In the genomic region with DNA sequence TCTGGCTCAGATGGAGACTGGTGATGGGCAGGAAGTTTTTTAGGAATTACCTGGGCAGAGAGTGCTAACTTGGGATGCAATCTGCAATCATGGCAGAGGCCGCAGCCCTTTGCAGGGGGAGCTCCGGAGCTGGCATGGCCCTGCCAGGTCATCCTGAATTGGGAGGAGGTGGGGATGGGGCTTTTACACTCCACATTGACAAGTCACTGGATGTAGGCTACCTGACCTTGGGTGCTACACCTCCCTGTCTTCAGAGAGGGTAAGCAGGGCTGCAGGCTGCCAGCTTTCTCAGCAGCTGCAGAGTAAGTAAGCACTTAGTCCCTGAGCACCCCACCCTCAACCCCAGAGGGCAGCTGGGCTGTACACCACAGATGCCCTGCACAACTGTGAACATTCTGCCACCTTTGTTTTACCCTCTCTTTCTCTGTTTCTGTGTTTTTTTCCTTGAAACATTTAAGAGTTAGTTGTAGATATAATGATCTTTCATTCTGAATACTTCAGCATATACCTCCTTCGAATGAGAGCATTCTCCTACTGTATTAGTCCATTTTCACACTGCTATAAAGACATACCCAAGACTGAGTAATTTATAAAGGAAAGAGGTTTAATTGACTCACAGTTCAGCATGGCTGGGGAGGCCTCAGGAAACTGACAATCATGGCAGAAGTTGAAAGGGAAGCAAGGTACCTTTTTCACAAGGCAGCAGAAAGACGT, we compare ENCODE assay signal across 22 cellular contexts. TPM values are rescaled to one million over a fixed set of nuclear protein-coding genes. Genes with fewer than 3 reads are reported as not detected.
DNase-seq lines count a peak whose midpoint lies in the region; ATAC-seq and FAIRE-seq lines count a peak whose summit lies in the region.
"Had no signal": no experiment of that assay in that cellular context is flagged by ENCODE, and none has a peak within 500 bp of the region (broad histone marks: within the 10 kb centered on the region; RNA-seq: fewer than 3 reads in every experiment).

No MANE protein-coding gene starts in this region.

- no peak overlapping the region for H3K27ac Mint-ChIP-seq in activated CD4-positive, alpha-beta T cell treated with anti-CD3 and anti-CD28 coated beads for 36 hours
- no peak overlapping the region for H3K27ac Mint-ChIP-seq in activated T-helper 17 cell treated with anti-CD3 and anti-CD28 coated beads, Interleukin-2, amount 50 U/mL, for 72 hours
- no peak overlapping the region for H3K27ac Mint-ChIP-seq in stimulated activated effector memory CD8-positive, alpha-beta T cell treated with anti-CD3 and anti-CD28 coated beads, Interleukin-12 subunit alpha, Interleukin-12 subunit beta, amount 100 ng/mL, for 72 hours
- H3K27ac Mint-ChIP-seq: CD8-positive, alpha-beta T cell; H9; HFFc6 had no signal

- H3K4me3 Mint-ChIP-seq in activated CD4-positive, alpha-beta T cell treated with anti-CD3 and anti-CD28 coated beads for 36 hours = no peak overlapping the region
- no peak overlapping the region for H3K4me3 Mint-ChIP-seq in activated T-helper 17 cell treated with anti-CD3 and anti-CD28 coated beads, Interleukin-2, amount 50 U/mL, for 72 hours
- no peak overlapping the region for H3K4me3 Mint-ChIP-seq in stimulated activated effector memory CD8-positive, alpha-beta T cell treated with anti-CD3 and anti-CD28 coated beads, Interleukin-12 subunit alpha, Interleukin-12 subunit beta, amount 100 ng/mL, for 72 hours
- H3K4me3 Mint-ChIP-seq: CD8-positive, alpha-beta T cell; H9; HFFc6 had no signal

- H3K27me3 Mint-ChIP-seq in activated CD4-positive, alpha-beta T cell treated with anti-CD3 and anti-CD28 coated beads for 36 hours = peaks cover 18% of the 10 kb centered on the region
- H3K27me3 Mint-ChIP-seq in activated T-helper 17 cell treated with anti-CD3 and anti-CD28 coated beads, Interleukin-2, amount 50 U/mL, for 72 hours = peaks cover 25% of the 10 kb centered on the region

- H4K8ac ChIP-seq in mesendoderm (ENCODE audit: low read depth, low read length) = no peak overlapping the region

- H3K27me3 ChIP-seq in mesendoderm (ENCODE audit: insufficient read depth, low read length, poor library complexity) = peaks cover 6% of the 10 kb centered on the region

- no peak overlapping the region for H2BK5ac ChIP-seq in mesendoderm (ENCODE audit: low read length)

- peak overlapping the region; percentile 7 for H3K56ac ChIP-seq in mesendoderm (ENCODE audit: low read length)

- no peak overlapping the region for H4K5ac ChIP-seq in mesendoderm (ENCODE audit: low read length)

- no peak overlapping the region for H2AK5ac ChIP-seq in mesendoderm (ENCODE audit: low read length)

- no peak overlapping the region for H3K4ac ChIP-seq in mesendoderm (ENCODE audit: low read depth, low read length)

- no peak overlapping the region for H3K27ac ChIP-seq in mesendoderm (ENCODE audit: low read depth, low read length)

- H3K4me1 Mint-ChIP-seq in activated CD4-positive, alpha-beta T cell treated with anti-CD3 and anti-CD28 coated beads for 36 hours = peaks cover 4% of the 10 kb centered on the region
- no peaks in the 10 kb centered on the region for H3K4me1 Mint-ChIP-seq in activated T-helper 17 cell treated with anti-CD3 and anti-CD28 coated beads, Interleukin-2, amount 50 U/mL, for 72 hours
- H3K4me1 Mint-ChIP-seq in stimulated activated effector memory CD8-positive, alpha-beta T cell treated with anti-CD3 and anti-CD28 coated beads, Interleukin-12 subunit alpha, Interleukin-12 subunit beta, amount 100 ng/mL, for 72 hours = peaks cover 6% of the 10 kb centered on the region

- H3K4me2 ChIP-seq in mesendoderm (ENCODE audit: low read length) = no peak overlapping the region

- H3K79me2 ChIP-seq in mesendoderm (ENCODE audit: control insufficient read depth, insufficient read depth, low read length) = no peaks in the 10 kb centered on the region

- no peak overlapping the region for H2BK15ac ChIP-seq in mesendoderm (replicated peaks; ENCODE audit: low read depth)

- no peak for FAIRE-seq in RCC 7860 (lab: Jason Lieb, UNC)

- DNase-seq in activated CD4-positive, alpha-beta T cell treated with anti-CD3 and anti-CD28 coated beads for 36 hours = no peak
- DNase-seq in activated CD4-positive, alpha-beta T cell treated with anti-CD3 and anti-CD28 coated beads, Interleukin-2, amount 50 U/mL, for 48 hours = no peak
- no peak for DNase-seq in mesendoderm
- no peak for DNase-seq in stimulated activated effector memory CD8-positive, alpha-beta T cell treated with anti-CD3 and anti-CD28 coated beads, Interleukin-12 subunit alpha, Interleukin-12 subunit beta, amount 100 ng/mL, for 72 hours (ENCODE audit: low spot score in 2 of 2)
- DNase-seq in RCC 7860 (ENCODE audit: low spot score) = no peak
- DNase-seq: AML-193; C1 segment of cervical spinal cord; CD8-positive, alpha-beta T cell; DMS153; H9; HFFc6; Kasumi-1; NCI-H1694; NCI-H2081; NCI-H510A; NCI-H748 treated with DMSO at 0.1 percent for 48 hours; SIG-M5 had no signal

- no peak overlapping the region for H3K23ac ChIP-seq in mesendoderm (ENCODE audit: low read length)

- H3K4me3 ChIP-seq in mesendoderm (ENCODE audit: low read length) = no peak overlapping the region

- H3K18ac ChIP-seq in mesendoderm (ENCODE audit: low read length) = no peak overlapping the region

- H3K9ac ChIP-seq in mesendoderm (ENCODE audit: low read length) = no peak overlapping the region

- POLR2A ChIA-PET in activated CD4-positive, alpha-beta T cell treated with anti-CD3 and anti-CD28 coated beads for 36 hours (lab: Charles Lee) = no interaction called here

- H3K36me3 Mint-ChIP-seq in activated CD4-positive, alpha-beta T cell treated with anti-CD3 and anti-CD28 coated beads for 36 hours (ENCODE audit: low read depth) = no peaks in the 10 kb centered on the region
- no peaks in the 10 kb centered on the region for H3K36me3 Mint-ChIP-seq in activated T-helper 17 cell treated with anti-CD3 and anti-CD28 coated beads, Interleukin-2, amount 50 U/mL, for 72 hours (ENCODE audit: low read depth)
- no peaks in the 10 kb centered on the region for H3K36me3 Mint-ChIP-seq in stimulated activated effector memory CD8-positive, alpha-beta T cell treated with anti-CD3 and anti-CD28 coated beads, Interleukin-12 subunit alpha, Interleukin-12 subunit beta, amount 100 ng/mL, for 72 hours
- H3K36me3 Mint-ChIP-seq: CD8-positive, alpha-beta T cell had no signal

- H3K9me3 Mint-ChIP-seq in activated CD4-positive, alpha-beta T cell treated with anti-CD3 and anti-CD28 coated beads for 36 hours (ENCODE audit: low read depth) = no peaks in the 10 kb centered on the region
- no peaks in the 10 kb centered on the region for H3K9me3 Mint-ChIP-seq in activated T-helper 17 cell treated with anti-CD3 and anti-CD28 coated beads, Interleukin-2, amount 50 U/mL, for 72 hours
- H3K9me3 Mint-ChIP-seq in stimulated activated effector memory CD8-positive, alpha-beta T cell treated with anti-CD3 and anti-CD28 coated beads, Interleukin-12 subunit alpha, Interleukin-12 subunit beta, amount 100 ng/mL, for 72 hours = no peaks in the 10 kb centered on the region
- H3K9me3 Mint-ChIP-seq: CD8-positive, alpha-beta T cell; H9; HFFc6 had no signal

- no peaks in the 10 kb centered on the region for H3K36me3 ChIP-seq in mesendoderm (ENCODE audit: control insufficient read depth, insufficient read depth, low read length)

- no peaks in the 10 kb centered on the region for H3K79me1 ChIP-seq in mesendoderm (ENCODE audit: low read length)

- no peak overlapping the region for H2BK120ac ChIP-seq in mesendoderm (ENCODE audit: low read depth, low read length)

- peak; percentile 50 for ATAC-seq in activated CD4-positive, alpha-beta T cell treated with anti-CD3 and anti-CD28 coated beads for 36 hours
- peak; percentile 17 for ATAC-seq in activated T-helper 17 cell treated with anti-CD3 and anti-CD28 coated beads, Interleukin-2, amount 50 U/mL, for 72 hours (replicated peaks)
- ATAC-seq in stimulated activated effector memory CD8-positive, alpha-beta T cell treated with anti-CD3 and anti-CD28 coated beads, Interleukin-12 subunit alpha, Interleukin-12 subunit beta, amount 100 ng/mL, for 72 hours = peak; percentile 27
- ATAC-seq in GM18519 (IDR thresholded peaks at IDR 0.05; ENCODE audit: low FRiP score, unreplicated experiment) = no peak
- ATAC-seq in HG03159 (IDR thresholded peaks at IDR 0.05; ENCODE audit: unreplicated experiment) = no peak
- ATAC-seq: CD8-positive, alpha-beta T cell; SK-N-SH treated with all-trans-retinoic acid at 6 μM for 48 hours had no signal

- CTCF ChIA-PET in activated CD4-positive, alpha-beta T cell treated with anti-CD3 and anti-CD28 coated beads for 36 hours (lab: Charles Lee) = interaction anchor here (0.6 to 0.7 kb wide), 2 partner anchors 266 to 306 kb away, joined by 3 to 4 read pairs; no protein-coding TSS in a partner anchor

- intact Hi-C loops in activated CD4-positive, alpha-beta T cell treated with anti-CD3 and anti-CD28 coated beads for 36 hours (cut with DNase I, micrococcal nuclease) = no loop called here

- H3K4me1 ChIP-seq in mesendoderm (ENCODE audit: control insufficient read depth, low read depth, low read length) = no peaks in the 10 kb centered on the region

- WGBS in mesendoderm (ENCODE audit: extremely low coverage, insufficient coverage, low lambda C conversion rate) = no CpG with 5 or more reads among the region's 4 CpGs

RNA-seq across cellular contexts. Expression of a gene that starts 6.8 kb away (rescaled TPM):
- total RNA-seq in activated CD4-positive, alpha-beta T cell treated with anti-CD3 and anti-CD28 coated beads for 36 hours = 1 to 10 TPM; 6.2 to 7.1 TPM
- total RNA-seq in activated T-helper 17 cell treated with anti-CD3 and anti-CD28 coated beads, Interleukin-2, amount 50 U/mL, for 72 hours = 10 to 100 TPM in 1 of 2 donors, 1 to 10 TPM in 1; 8.9 to 10.7 TPM
- polyA plus RNA-seq in mesendoderm (2013, experiment 1 of 2) = 4.5 TPM
- 5.0 TPM for polyA plus RNA-seq in mesendoderm (2013, experiment 2 of 2)

RNA-seq across cellular contexts. Expression of a gene that starts 9.3 kb away (rescaled TPM):
- under 1 TPM in 1 of 2 experiments, not detected in 1; 0.02 TPM for total RNA-seq in activated CD4-positive, alpha-beta T cell treated with anti-CD3 and anti-CD28 coated beads for 36 hours
- total RNA-seq in activated T-helper 17 cell treated with anti-CD3 and anti-CD28 coated beads, Interleukin-2, amount 50 U/mL, for 72 hours = under 1 TPM; 0.02 to 0.48 TPM
- polyA plus RNA-seq in mesendoderm (2013, experiment 1 of 2) = 0.03 TPM
- polyA plus RNA-seq in mesendoderm (2013, experiment 2 of 2) = 0.01 TPM
- total RNA-seq: MCF 10A had no signal

Comparison
In these comparisons a context has a peak if more than half of its experiments do, and no peak if none do; other contexts are left out.
1. ATAC-seq: peak in activated CD4-positive, alpha-beta T cell treated with anti-CD3 and anti-CD28 coated beads for 36 hours (single experiment), activated T-helper 17 cell treated with anti-CD3 and anti-CD28 coated beads, Interleukin-2, amount 50 U/mL, for 72 hours (single experiment) and stimulated activated effector memory CD8-positive, alpha-beta T cell treated with anti-CD3 and anti-CD28 coated beads, Interleukin-12 subunit alpha, Interleukin-12 subunit beta, amount 100 ng/mL, for 72 hours (single experiment); none in GM18519 (single experiment) and HG03159 (single experiment).